ENCODE assay signal across 11 cellular contexts in genomic region chr6:103672169-103672568, GRCh38.
DNase-seq lines count a peak whose midpoint lies in the region; ATAC-seq and TF ChIP-seq lines count a peak whose summit lies in the region.
"Had no signal": no experiment of that assay in that cellular context is flagged by ENCODE, and none has a peak within 500 bp of the region (broad histone marks: within the 10 kb centered on the region; RNA-seq: fewer than 3 reads in every experiment).

No MANE protein-coding gene starts in this region.

- RAD21 ChIA-PET in HCT116 (lab: Charles Lee; ENCODE audit: low non-redundant PET in 1 of 2, low total read pairs in 2 of 2, uncharacterized antibody in 2 of 2, unreplicated experiment in 2 of 2), result no interaction called here

- TF ChIP-seq POLR2A in HCT116 (IDR thresholded peaks at IDR 0.05; ENCODE audit: borderline replicate concordance, extremely low read depth, insufficient read depth, insufficient read length), result no peak

- in situ Hi-C loops in Panc1 (cut with HindIII; ENCODE audit: low pct_unique_long_range_greater_than_20kb, low sequenced_read_pairs), result no loop called here

- H3K36me3 Mint-ChIP-seq in activated CD8-positive, alpha-beta T cell treated with anti-CD3 and anti-CD28 coated beads for 36 hours (ENCODE audit: low read depth), result no peaks in the 10 kb centered on the region
- H3K36me3 Mint-ChIP-seq in activated naive CD4-positive, alpha-beta T cell treated with anti-CD3 and anti-CD28 coated beads, Interleukin-2, amount 10 ng/mL, durations not matched to agents 7 days and 5 days, result no peaks in the 10 kb centered on the region
- H3K36me3 Mint-ChIP-seq: naive thymus-derived CD4-positive, alpha-beta T cell had no signal

- DNase-seq in A172 (ENCODE audit: low spot score) (peak; percentile 18), HCT116 (ENCODE audit: low read depth, low spot score) (peak; percentile 16), Panc1 (ENCODE audit: low read depth, low spot score) (no peak), epithelial cell of esophagus (ENCODE audit: low read depth) (peak; percentile 18), tibial artery (no peak), AG08395 (ENCODE audit: low spot score) (no peak)
- DNase-seq in activated CD8-positive, alpha-beta T cell treated with anti-CD3 and anti-CD28 coated beads for 36 hours, result no peak
- DNase-seq in activated naive CD4-positive, alpha-beta T cell treated with anti-CD3 and anti-CD28 coated beads, Interleukin-2, amount 10 ng/mL, durations not matched to agents 7 days and 5 days, result no peak
- DNase-seq: C1 segment of cervical spinal cord; naive thymus-derived CD4-positive, alpha-beta T cell; NCI-H2029 had no signal

- CTCF ChIA-PET in HCT116 (lab: Charles Lee) (no interaction called here), Panc1 (lab: Charles Lee) (no interaction called here)
- CTCF ChIA-PET in activated CD8-positive, alpha-beta T cell treated with anti-CD3 and anti-CD28 coated beads for 36 hours (lab: Charles Lee), result no interaction called here
- CTCF ChIA-PET in activated naive CD4-positive, alpha-beta T cell treated with anti-CD3 and anti-CD28 coated beads, Interleukin-2, amount 10 ng/mL, durations not matched to agents 7 days and 5 days (lab: Charles Lee), result no interaction called here

- POLR2A ChIA-PET in HCT116 (lab: Charles Lee) (no interaction called here), Panc1 (lab: Charles Lee) (no interaction called here)
- POLR2A ChIA-PET in activated CD8-positive, alpha-beta T cell treated with anti-CD3 and anti-CD28 coated beads for 36 hours (lab: Charles Lee), result interaction anchor here (1.0 kb wide), 1 partner anchor 31 kb away, joined by 3 read pairs; no protein-coding TSS in a partner anchor

- H3K9me2 ChIP-seq in HCT116 (ENCODE audit: insufficient read depth), result peaks cover 3% of the 10 kb centered on the region; the same call in 1 of the 2 replicates

- H3K4me3 ChIP-seq in HCT116 (replicated peaks in 1 of 2; ENCODE audit: low read depth in 1 of 2, low read length in 2 of 2) (no peak overlapping the region), Panc1 (ENCODE audit: low read depth in 2 of 2, low read length in 2 of 2) (no peak overlapping the region), epithelial cell of esophagus (ENCODE audit: low read length) (no peak overlapping the region), tibial artery (no peak overlapping the region)

- H3K79me2 ChIP-seq in HCT116 (ENCODE audit: insufficient read depth, low read length), result no peaks in the 10 kb centered on the region

- H3K4me1 ChIP-seq in HCT116 (ENCODE audit: control insufficient read depth in 1 of 2, insufficient read depth in 2 of 2, low read length in 2 of 2) (no peaks in the 10 kb centered on the region), Panc1 (ENCODE audit: control insufficient read depth, insufficient read depth, low read length) (no peaks in the 10 kb centered on the region), tibial artery (no peaks in the 10 kb centered on the region)

- H3K9me3 ChIP-seq in HCT116 (ENCODE audit: control insufficient read depth in 1 of 2, insufficient read depth in 1 of 2, low read depth in 1 of 2, low read length in 2 of 2) (no peaks in the 10 kb centered on the region), Panc1 (ENCODE audit: control insufficient read depth, insufficient read depth, low read depth, low read length) (no peaks in the 10 kb centered on the region), tibial artery (no peaks in the 10 kb centered on the region)

- H3K27me3 Mint-ChIP-seq in activated CD8-positive, alpha-beta T cell treated with anti-CD3 and anti-CD28 coated beads for 36 hours, result no peaks in the 10 kb centered on the region
- H3K27me3 Mint-ChIP-seq in activated naive CD4-positive, alpha-beta T cell treated with anti-CD3 and anti-CD28 coated beads, Interleukin-2, amount 10 ng/mL, durations not matched to agents 7 days and 5 days, result no peaks in the 10 kb centered on the region
- H3K27me3 Mint-ChIP-seq: naive thymus-derived CD4-positive, alpha-beta T cell had no signal

- H3K36me3 ChIP-seq in HCT116 (ENCODE audit: control insufficient read depth in 1 of 2, insufficient read depth in 2 of 2, low read length in 2 of 2) (no peaks in the 10 kb centered on the region), Panc1 (ENCODE audit: control insufficient read depth, insufficient read depth, low read length) (no peaks in the 10 kb centered on the region), tibial artery (no peaks in the 10 kb centered on the region)

- H3K27me3 ChIP-seq in HCT116 (ENCODE audit: insufficient read depth, low read length), result no peaks in the 10 kb centered on the region
- no peaks in the 10 kb centered on the region for H3K27me3 ChIP-seq in Panc1 (ENCODE audit: control insufficient read depth, insufficient read depth, low read length)
- H3K27me3 ChIP-seq in tibial artery, result no peaks in the 10 kb centered on the region

- H3K27ac ChIP-seq in HCT116 (ENCODE audit: low read depth, low read length), result no peak overlapping the region
- no peak overlapping the region for H3K27ac ChIP-seq in Panc1 (ENCODE audit: low read length)
- H3K27ac ChIP-seq in tibial artery, result no peak overlapping the region

- BruUV-seq in HCT116 (replicated peaks; lab: Mats Ljungman, UMichigan) (no TSS peak), Panc1 (replicated peaks; lab: Mats Ljungman, UMichigan) (no TSS peak)

- H3K27ac Mint-ChIP-seq in activated CD8-positive, alpha-beta T cell treated with anti-CD3 and anti-CD28 coated beads for 36 hours, result no peak overlapping the region
- H3K27ac Mint-ChIP-seq in activated naive CD4-positive, alpha-beta T cell treated with anti-CD3 and anti-CD28 coated beads, Interleukin-2, amount 10 ng/mL, durations not matched to agents 7 days and 5 days, result no peak overlapping the region
- H3K27ac Mint-ChIP-seq: naive thymus-derived CD4-positive, alpha-beta T cell had no signal

- peak; percentile 41 for TF ChIP-seq RAD21 in HCT116 (IDR thresholded peaks at IDR 0.05; ENCODE audit: low read depth)

- no peaks in the 10 kb centered on the region for H3K4me1 Mint-ChIP-seq in activated CD8-positive, alpha-beta T cell treated with anti-CD3 and anti-CD28 coated beads for 36 hours (ENCODE audit: low read depth)
- H3K4me1 Mint-ChIP-seq in activated naive CD4-positive, alpha-beta T cell treated with anti-CD3 and anti-CD28 coated beads, Interleukin-2, amount 10 ng/mL, durations not matched to agents 7 days and 5 days, result no peaks in the 10 kb centered on the region

- H3K4me3 Mint-ChIP-seq in activated CD8-positive, alpha-beta T cell treated with anti-CD3 and anti-CD28 coated beads for 36 hours, result no peak overlapping the region
- no peak overlapping the region for H3K4me3 Mint-ChIP-seq in activated naive CD4-positive, alpha-beta T cell treated with anti-CD3 and anti-CD28 coated beads, Interleukin-2, amount 10 ng/mL, durations not matched to agents 7 days and 5 days
- H3K4me3 Mint-ChIP-seq: naive thymus-derived CD4-positive, alpha-beta T cell had no signal

- H2AFZ ChIP-seq in HCT116 (ENCODE audit: low read depth, low read length, poor library complexity, severe bottlenecking), result peak overlapping the region; percentile 72

- ATAC-seq in HCT116 (peak; percentile 49; the same call in 1 of the 2 replicates), Panc1 (no peak)
- no peak for ATAC-seq in activated CD8-positive, alpha-beta T cell treated with anti-CD3 and anti-CD28 coated beads for 36 hours
- ATAC-seq: naive thymus-derived CD4-positive, alpha-beta T cell had no signal

- no peaks in the 10 kb centered on the region for H4K20me1 ChIP-seq in HCT116 (ENCODE audit: insufficient read depth)

- H3K9me3 Mint-ChIP-seq in activated CD8-positive, alpha-beta T cell treated with anti-CD3 and anti-CD28 coated beads for 36 hours, result peaks cover 1% of the 10 kb centered on the region
- peaks cover 3% of the 10 kb centered on the region for H3K9me3 Mint-ChIP-seq in activated naive CD4-positive, alpha-beta T cell treated with anti-CD3 and anti-CD28 coated beads, Interleukin-2, amount 10 ng/mL, durations not matched to agents 7 days and 5 days

- TF ChIP-seq CTCF in HCT116 (IDR thresholded peaks at IDR 0.05 in 2 of 3, conservative IDR thresholded peaks at IDR 0.05 in 1 of 3; ENCODE audit: borderline replicate concordance in 1 of 3, insufficient read depth in 1 of 3, low read depth in 2 of 3, low read length in 2 of 3), result peak in 2 of 3 experiments; percentile 40 to 42; a peak in 3 of 6 replicates
- TF ChIP-seq CTCF in Panc1 (IDR thresholded peaks at IDR 0.05), result peak; percentile 12; the same call in 1 of the 2 replicates
- TF ChIP-seq CTCF in epithelial cell of esophagus (IDR thresholded peaks at IDR 0.05; ENCODE audit: insufficient read depth, low read depth, low read length, missing control alignments), result no peak
- TF ChIP-seq CTCF in activated CD8-positive, alpha-beta T cell treated with anti-CD3 and anti-CD28 coated beads for 36 hours (IDR thresholded peaks at IDR 0.05), result no peak
- TF ChIP-seq CTCF in tibial artery (IDR thresholded peaks at IDR 0.05), result no peak

- H3K9ac ChIP-seq in HCT116 (ENCODE audit: low read length), result no peak overlapping the region

- intact Hi-C loops in HCT116 (cut with micrococcal nuclease) (no loop called here), Panc1 (cut with micrococcal nuclease; ENCODE audit: unreplicated experiment) (no loop called here), tibial artery (cut with DNase I; ENCODE audit: low total_unique reads) (no loop called here)
- intact Hi-C loops in activated CD8-positive, alpha-beta T cell treated with anti-CD3 and anti-CD28 coated beads for 36 hours (cut with micrococcal nuclease), result no loop called here

- H3K4me2 ChIP-seq in HCT116 (ENCODE audit: low read length), result no peak overlapping the region

TF ChIP-seq in HCT116, 20 proteins besides CTCF, POLR2A, EP300 and RAD21:
- no peak for TF ChIP-seq TCF7L2 (IDR thresholded peaks at IDR 0.05; ENCODE audit: borderline replicate concordance, extremely low read depth, insufficient read depth, insufficient read length)
- no peak for TF ChIP-seq SRF (IDR thresholded peaks at IDR 0.05; ENCODE audit: low read depth)
TF ChIP-seq in HCT116: peak in this region for 0.

Comparison
In these comparisons a context has a peak if more than half of its experiments do, and no peak if none do; other contexts are left out.
1. DNase-seq: peak in A172 (single experiment), HCT116 (single experiment) and epithelial cell of esophagus (single experiment); none in Panc1 (single experiment), activated CD8-positive, alpha-beta T cell treated with anti-CD3 and anti-CD28 coated beads for 36 hours (single experiment), tibial artery (0 of 2), activated naive CD4-positive, alpha-beta T cell treated with anti-CD3 and anti-CD28 coated beads, Interleukin-2, amount 10 ng/mL, durations not matched to agents 7 days and 5 days (single experiment) and AG08395 (single experiment).
2. CTCF ChIP-seq: peak in HCT116 (2 of 3) and Panc1 (single experiment); none in epithelial cell of esophagus (single experiment), activated CD8-positive, alpha-beta T cell treated with anti-CD3 and anti-CD28 coated beads for 36 hours (single experiment) and tibial artery (0 of 2).